Comparison of ENCODE assay signal across 6 cellular contexts in genomic region chr5:133449181-133449580, GRCh38.
"Had no signal": no experiment of that assay in that cellular context is flagged by ENCODE, and none has a peak within 500 bp of the region (broad histone marks: within the 10 kb centered on the region; RNA-seq: fewer than 3 reads in every experiment).

No MANE protein-coding gene starts in this region.

- H3K27ac ChIP-seq: GM23248, HL-60 had no signal

- H2AFZ ChIP-seq: GM23248 had no signal

- ATAC-seq: HepG2 had no signal

- H3K9ac ChIP-seq: GM23248 had no signal

- DNase-seq: GM23248, GOT3, HCEC 1CT, KBM-7 had no signal

- H3K4me3 ChIP-seq: GM23248 had no signal
